8 cellular contexts compared by ENCODE assay signal in genomic region chr14:94485944-94486841, GRCh38. TPM values are rescaled to one million over a fixed set of nuclear protein-coding genes. Genes with fewer than 3 reads are reported as not detected.
A peak's percentile ranks its signal among the peaks of the same experiment; 100 is the strongest.
DNase-seq lines count a peak whose midpoint lies in the region; ATAC-seq, FAIRE-seq and TF ChIP-seq lines count a peak whose summit lies in the region.

No MANE protein-coding gene starts in this region.

- TF ChIP-seq EP300 in K562 (IDR thresholded peaks at IDR 0.05; ENCODE audit: low read length) = no peak

- DNase-seq in NCI-H2196 (lab: John Stamatoyannopoulos, UW; ENCODE audit: unreplicated experiment) = peak; percentile 32
- no peak for DNase-seq in NCI-H2196 treated with DMSO at 0.1 percent for 48 hours (lab: John Stamatoyannopoulos, UW; ENCODE audit: unreplicated experiment)
- peak; percentile 8 for DNase-seq in T follicular helper cell (ENCODE audit: low read depth)
- DNase-seq in K562 (ENCODE audit: extremely low read depth in 1 of 4, low spot score in 3 of 4) = peak; percentile 16 to 71 (median 61)
- peak; percentile 13 for DNase-seq in small intestine

- H4K20me1 ChIP-seq in K562 (replicated peaks; ENCODE audit: control insufficient read depth, insufficient read depth, low read length) = no peaks in the 10 kb centered on the region

- peak; percentile 85 for ATAC-seq in K562
- no peak for ATAC-seq in GM21825 (IDR thresholded peaks at IDR 0.05; ENCODE audit: unreplicated experiment)

- no peak overlapping the region for H3K4me2 ChIP-seq in K562 (ENCODE audit: insufficient read depth, low read length)

- H3K79me2 ChIP-seq in K562 (ENCODE audit: control insufficient read depth, insufficient read depth, low read length) = no peaks in the 10 kb centered on the region

- peak; percentile 31 to 63; a peak in 3 of 4 replicates for TF ChIP-seq RAD21 in K562 (CRISPR knock-in tag; conservative IDR thresholded peaks at IDR 0.05 in 1 of 2, IDR thresholded peaks at IDR 0.05 in 1 of 2)

- CTCF ChIA-PET in K562 (lab: Yijun Ruan, JAX; ENCODE audit: low intra/inter-chr PET ratio) = no interaction called here

- TF ChIP-seq POLR2A in K562 (conservative IDR thresholded peaks at IDR 0.05) = no peak

- intact Hi-C loops in K562 (cut with micrococcal nuclease) = loop anchor here (2.0 kb wide), 1 partner anchor 63 kb away; no protein-coding TSS in a partner anchor

- no peak overlapping the region for H3K9ac ChIP-seq in HUES48 (ENCODE audit: low read depth, low read length)
- no peak overlapping the region for H3K9ac ChIP-seq in K562 (ENCODE audit: insufficient read depth in 1 of 2, low read depth in 2 of 2, low read length in 2 of 2)
- peak overlapping the region; percentile 49 for H3K9ac ChIP-seq in iPS-15b (ENCODE audit: low read depth, low read length)

- TF ChIP-seq CTCF in K562 (IDR thresholded peaks at IDR 0.05 in 2 of 3, conservative IDR thresholded peaks at IDR 0.05 in 1 of 3; ENCODE audit: insufficient read depth in 2 of 3, low read depth in 1 of 3, low read length in 3 of 3) = peak; percentile 70 to 88 (median 79)

- 2% methylated on average over 17 of the region's 26 CpGs for WGBS in K562 (ENCODE audit: insufficient coverage, low coverage, missing lambda C conversion rate)
- 16 to 19% (median 18%) methylated on average over 26 of the region's 26 CpGs for WGBS in small intestine, 3 donors

- no peak for FAIRE-seq in K562 (lab: Jason Lieb, UNC)
- no peak for FAIRE-seq in small intestine (lab: Jason Lieb, UNC)

- H3K4me3 ChIP-seq in HUES48 (ENCODE audit: low read depth, low read length) = peak overlapping the region; percentile 57
- no peak overlapping the region for H3K4me3 ChIP-seq in K562
- H3K4me3 ChIP-seq in iPS-15b (ENCODE audit: low read depth, low read length) = peak overlapping the region; percentile 48
- no peak overlapping the region for H3K4me3 ChIP-seq in small intestine (ENCODE audit: low read depth in 1 of 2, low read length in 2 of 2)

- H3K4me1 ChIP-seq in HUES48 (ENCODE audit: control insufficient read depth, insufficient read depth, low read length) = peaks cover 11% of the 10 kb centered on the region
- H3K4me1 ChIP-seq in K562 (replicated peaks in 1 of 2; ENCODE audit: control insufficient read depth in 2 of 2, insufficient read depth in 2 of 2, low read length in 2 of 2) = no peaks in the 10 kb centered on the region
- H3K4me1 ChIP-seq in iPS-15b (ENCODE audit: control insufficient read depth, insufficient read depth, low read length) = peaks cover 8% of the 10 kb centered on the region
- H3K4me1 ChIP-seq in small intestine (ENCODE audit: control insufficient read depth in 2 of 2, insufficient read depth in 1 of 2, low read depth in 1 of 2, low read length in 1 of 2) = no peaks in the 10 kb centered on the region

- BruUV-seq in K562 (replicated peaks; lab: Mats Ljungman, UMichigan) = no TSS peak

- H3K36me3 ChIP-seq in HUES48 (ENCODE audit: control insufficient read depth, insufficient read depth, low read length) (no peaks in the 10 kb centered on the region), K562 (ENCODE audit: control insufficient read depth, insufficient read depth, low read length) (no peaks in the 10 kb centered on the region), iPS-15b (ENCODE audit: control insufficient read depth, insufficient read depth, low read length) (no peaks in the 10 kb centered on the region), small intestine (ENCODE audit: control insufficient read depth in 2 of 2, insufficient read depth in 2 of 2, low read length in 2 of 2) (no peaks in the 10 kb centered on the region)

- POLR2A ChIA-PET in K562 (lab: Yijun Ruan, JAX) = interaction anchor here (0.6 kb wide), 1 partner anchor 25 kb away, joined by 4 read pairs; no protein-coding TSS in a partner anchor

- H3K9me3 ChIP-seq in HUES48 (ENCODE audit: control insufficient read depth, insufficient read depth, low read length) (no peaks in the 10 kb centered on the region), K562 (replicated peaks; ENCODE audit: control insufficient read depth, insufficient read depth, low read depth, low read length) (no peaks in the 10 kb centered on the region), iPS-15b (ENCODE audit: control insufficient read depth, insufficient read depth, low read length) (no peaks in the 10 kb centered on the region), small intestine (ENCODE audit: control insufficient read depth, low read depth) (no peaks in the 10 kb centered on the region)

- in situ Hi-C loops in K562 (cut with MboI) = no loop called here

- no peaks in the 10 kb centered on the region for H3K9me1 ChIP-seq in K562 (ENCODE audit: control insufficient read depth, insufficient read depth, low read length)

- no peak overlapping the region for H2AFZ ChIP-seq in K562 (ENCODE audit: low read depth, low read length)

- H3K27ac ChIP-seq in HUES48 (ENCODE audit: low read depth, low read length) = peak overlapping the region; percentile 37
- no peak overlapping the region for H3K27ac ChIP-seq in K562 (ENCODE audit: extremely low read depth, low read depth, low read length)
- H3K27ac ChIP-seq in small intestine (ENCODE audit: low read depth in 1 of 2, low read length in 1 of 2) = no peak overlapping the region

- H3K27me3 ChIP-seq in HUES48 (ENCODE audit: control insufficient read depth, insufficient read depth, low read length) (no peaks in the 10 kb centered on the region), K562 (ENCODE audit: control insufficient read depth in 2 of 2, insufficient read depth in 2 of 2, low read length in 2 of 2) (peaks cover 0 to 8% of the 10 kb centered on the region in 2 experiments; a peak in 1 of 5 replicates), iPS-15b (ENCODE audit: control insufficient read depth, insufficient read depth, low read length) (no peaks in the 10 kb centered on the region), small intestine (ENCODE audit: control insufficient read depth in 2 of 2, insufficient read depth in 2 of 2, low read length in 2 of 2) (peaks cover 0 to 3% of the 10 kb centered on the region in 2 donors)

TF ChIP-seq in K562, 482 proteins besides CTCF, POLR2A, EP300 and RAD21 (continues in another document):
- no peak for TF ChIP-seq PPARD (CRISPR knock-in tag; IDR thresholded peaks at IDR 0.05)

RNA-seq across cellular contexts. Expression of gene SERPINA9, which starts 10.2 kb away (rescaled TPM):
- total RNA-seq in K562 (2011; cell fraction: chromatin; rRNA removed; ENCODE audit: low replicate concordance) = not detected in 2 replicates
- total RNA-seq in K562 (2011; cell fraction: nucleolus; rRNA removed) = not detected in 2 replicates
- total RNA-seq in K562 (2011; cell fraction: nucleoplasm; rRNA removed) = not detected in 2 replicates
- not detected in 2 replicates for total RNA-seq in K562 (2014; rRNA removed)
- not detected in 2 replicates for total RNA-seq in K562 (2014; rRNA removed; fragmentation: Illumina TruSeq; extraction: Trizol)
- not detected in 2 replicates for total RNA-seq in K562 (2015; rRNA removed; fragmentation: Illumina TruSeq; extraction: Trizol)
- total RNA-seq in K562 (2021) = not detected in 2 replicates
- polyA plus RNA-seq in K562 (2011; rRNA removed) = not detected in 2 replicates
- polyA plus RNA-seq in K562 (2011; cell fraction: cytosol; rRNA removed) = not detected in 2 replicates
- not detected in 2 replicates for polyA plus RNA-seq in K562 (2011; cell fraction: nucleus; rRNA removed)
- polyA plus RNA-seq in K562 (2012) = not detected in 2 replicates
- not detected in 2 replicates for polyA plus RNA-seq in K562 (2014; fragmentation: Illumina TruSeq; extraction: Trizol)
- not detected for polyA plus RNA-seq in K562 (2014; fragmentation: Nextera tagmentation; extraction: Ambion mirVana)
- polyA plus RNA-seq in K562 (2014; rRNA removed) = not detected in 2 replicates
- not detected in 2 replicates for polyA minus RNA-seq in K562 (2011; rRNA and poly(A)+ RNA removed)
- not detected in 2 replicates for polyA minus RNA-seq in K562 (2011; cell fraction: cytosol; rRNA and poly(A)+ RNA removed)
- polyA minus RNA-seq in K562 (2011; cell fraction: nucleus; rRNA and poly(A)+ RNA removed) = not detected in 2 replicates
- under 1 TPM in 1 of 3 donors, not detected in 2; 0.64 TPM for polyA plus RNA-seq in small intestine

RNA-seq across cellular contexts. Expression of gene SERPINA12, which starts 23.1 kb away (rescaled TPM):
- total RNA-seq in K562 (2011; cell fraction: chromatin; rRNA removed; ENCODE audit: low replicate concordance) = not detected in 2 replicates
- not detected in 2 replicates for total RNA-seq in K562 (2011; cell fraction: nucleolus; rRNA removed)
- total RNA-seq in K562 (2011; cell fraction: nucleoplasm; rRNA removed) = not detected in 2 replicates
- not detected in 2 replicates for total RNA-seq in K562 (2014; rRNA removed)
- not detected in 2 replicates for total RNA-seq in K562 (2014; rRNA removed; fragmentation: Illumina TruSeq; extraction: Trizol)
- not detected in 2 replicates for total RNA-seq in K562 (2015; rRNA removed; fragmentation: Illumina TruSeq; extraction: Trizol)
- total RNA-seq in K562 (2021) = not detected in 2 replicates
- not detected in 2 replicates for polyA plus RNA-seq in K562 (2011; rRNA removed)
- polyA plus RNA-seq in K562 (2011; cell fraction: cytosol; rRNA removed) = not detected in 2 replicates
- polyA plus RNA-seq in K562 (2011; cell fraction: nucleus; rRNA removed) = not detected in 2 replicates
- not detected in 2 replicates for polyA plus RNA-seq in K562 (2012)
- polyA plus RNA-seq in K562 (2014; fragmentation: Illumina TruSeq; extraction: Trizol) = not detected in 2 replicates
- polyA plus RNA-seq in K562 (2014; fragmentation: Nextera tagmentation; extraction: Ambion mirVana) = not detected
- polyA plus RNA-seq in K562 (2014; rRNA removed) = not detected in 2 replicates
- not detected in 2 replicates for polyA minus RNA-seq in K562 (2011; rRNA and poly(A)+ RNA removed)
- polyA minus RNA-seq in K562 (2011; cell fraction: cytosol; rRNA and poly(A)+ RNA removed) = not detected in 2 replicates
- polyA minus RNA-seq in K562 (2011; cell fraction: nucleus; rRNA and poly(A)+ RNA removed) = not detected in 2 replicates
- under 1 TPM in 2 of 3 donors, not detected in 1; 0.54 to 0.67 TPM for polyA plus RNA-seq in small intestine

RNA-seq across cellular contexts. Expression of gene SERPINA11, which starts 33.6 kb away (rescaled TPM):
- total RNA-seq in K562 (2011; cell fraction: chromatin; rRNA removed; ENCODE audit: low replicate concordance) = not detected in 2 replicates
- total RNA-seq in K562 (2011; cell fraction: nucleolus; rRNA removed) = not detected in 2 replicates
- not detected in 2 replicates for total RNA-seq in K562 (2011; cell fraction: nucleoplasm; rRNA removed)
- not detected in 2 replicates for total RNA-seq in K562 (2014; rRNA removed)
- not detected in 2 replicates for total RNA-seq in K562 (2014; rRNA removed; fragmentation: Illumina TruSeq; extraction: Trizol)
- not detected in 2 replicates for total RNA-seq in K562 (2015; rRNA removed; fragmentation: Illumina TruSeq; extraction: Trizol)
- total RNA-seq in K562 (2021) = not detected in 2 replicates
- polyA plus RNA-seq in K562 (2011; rRNA removed) = not detected in 2 replicates
- polyA plus RNA-seq in K562 (2011; cell fraction: cytosol; rRNA removed) = not detected in 2 replicates
- polyA plus RNA-seq in K562 (2011; cell fraction: nucleus; rRNA removed) = not detected in 2 replicates
- not detected in 2 replicates for polyA plus RNA-seq in K562 (2012)
- not detected in 2 replicates for polyA plus RNA-seq in K562 (2014; fragmentation: Illumina TruSeq; extraction: Trizol)
- polyA plus RNA-seq in K562 (2014; fragmentation: Nextera tagmentation; extraction: Ambion mirVana) = not detected
- not detected in 2 replicates for polyA plus RNA-seq in K562 (2014; rRNA removed)
- polyA minus RNA-seq in K562 (2011; rRNA and poly(A)+ RNA removed) = not detected in 2 replicates
- polyA minus RNA-seq in K562 (2011; cell fraction: cytosol; rRNA and poly(A)+ RNA removed) = not detected in 2 replicates
- polyA minus RNA-seq in K562 (2011; cell fraction: nucleus; rRNA and poly(A)+ RNA removed) = not detected in 2 replicates
- under 1 TPM in 1 of 3 donors, not detected in 2; 0.07 TPM for polyA plus RNA-seq in small intestine

Comparison
In these comparisons a context has a peak if more than half of its experiments do, and no peak if none do; other contexts are left out.
1. H3K4me3 ChIP-seq: peak in HUES48 (single experiment) and iPS-15b (single experiment); none in K562 (single experiment) and small intestine (0 of 2).